In genomic region chr1:24544239-24544638, GRCh38 we compare ENCODE assay signal across 15 cellular contexts.
"Had no signal": no experiment of that assay in that cellular context is flagged by ENCODE, and none has a peak within 500 bp of the region (broad histone marks: within the 10 kb centered on the region; RNA-seq: fewer than 3 reads in every experiment).

No MANE protein-coding gene starts in this region.

- H3K36me3 Mint-ChIP-seq: stimulated activated memory B cell treated with anti-CD40 and anti-IgM and Interleukin-4, amounts not matched to agents 10 μg/mL and 1 μg/mL and 100 μg/mL, for 72 hours had no signal

- H3K27ac ChIP-seq: brain microvascular endothelial cell, gastrocnemius medialis, heart left ventricle, thyroid gland, uterus had no signal

- ATAC-seq: activated CD4-positive, CD25-positive, alpha-beta regulatory T cell treated with anti-CD3 and anti-CD28 coated beads, Interleukin-2, amount 50 U/mL, for 24 hours; gastrocnemius medialis; heart left ventricle; left lobe of liver; mucosa of descending colon; naive thymus-derived CD4-positive, alpha-beta T cell; pancreas; stimulated activated memory B cell treated with anti-CD40 and anti-IgM and Interleukin-4, amounts not matched to agents 10 μg/mL and 1 μg/mL and 100 μg/mL, for 72 hours had no signal

- FAIRE-seq: pancreas had no signal

- H3K4me3 Mint-ChIP-seq: stimulated activated memory B cell treated with anti-CD40 and anti-IgM and Interleukin-4, amounts not matched to agents 10 μg/mL and 1 μg/mL and 100 μg/mL, for 72 hours had no signal

- H3K27ac Mint-ChIP-seq: stimulated activated memory B cell treated with anti-CD40 and anti-IgM and Interleukin-4, amounts not matched to agents 10 μg/mL and 1 μg/mL and 100 μg/mL, for 72 hours had no signal

- H3K27me3 Mint-ChIP-seq: stimulated activated memory B cell treated with anti-CD40 and anti-IgM and Interleukin-4, amounts not matched to agents 10 μg/mL and 1 μg/mL and 100 μg/mL, for 72 hours had no signal

- DNase-seq: activated naive CD4-positive, alpha-beta T cell treated with Interleukin-2 at 50 U/mL for 16 hours; anterior cingulate cortex; brain microvascular endothelial cell; effector CD8-positive, alpha-beta T cell; gastrocnemius medialis; heart left ventricle; mucosa of descending colon; naive thymus-derived CD4-positive, alpha-beta T cell; pancreas; T1000; thyroid gland; uterus had no signal

- H3K9me3 Mint-ChIP-seq: naive thymus-derived CD4-positive, alpha-beta T cell; stimulated activated memory B cell treated with anti-CD40 and anti-IgM and Interleukin-4, amounts not matched to agents 10 μg/mL and 1 μg/mL and 100 μg/mL, for 72 hours had no signal
